ENCODE assay signal across 1 cellular context in the genomic region with DNA sequence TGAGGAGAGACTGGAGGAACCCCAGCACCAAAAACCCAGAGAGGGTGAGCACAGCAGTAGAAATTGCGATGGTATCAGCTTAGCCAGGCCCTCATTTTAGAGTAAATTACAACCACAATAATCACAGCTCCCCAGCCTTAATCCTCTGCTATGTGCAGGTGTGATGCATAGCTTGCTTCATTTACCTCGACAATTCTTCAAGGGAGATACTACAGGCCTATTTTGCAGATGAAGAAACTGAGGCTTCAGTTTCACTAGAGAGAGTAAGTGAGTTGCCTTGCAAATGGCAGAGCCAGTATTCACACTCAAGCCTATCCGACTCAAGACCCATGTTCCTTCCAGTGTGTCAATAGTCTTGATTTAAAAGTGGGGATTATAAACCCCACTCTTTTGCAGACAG.
TF ChIP-seq lines count a peak whose summit lies in the region.

No MANE protein-coding gene starts in this region.

TF ChIP-seq in K562, 482 proteins besides CTCF, POLR2A, EP300 and RAD21:
- peak; percentile 62 for TF ChIP-seq ADNP (tag; IDR thresholded peaks at IDR 0.05)
- TF ChIP-seq TAL1 (IDR thresholded peaks at IDR 0.05): no peak
- peak; percentile 64 for TF ChIP-seq CHD4 (IDR thresholded peaks at IDR 0.05; ENCODE audit: insufficient read depth, insufficient replicate concordance, low read depth, low read length, poor library complexity, severe bottlenecking)
- TF ChIP-seq, protein P1, sequence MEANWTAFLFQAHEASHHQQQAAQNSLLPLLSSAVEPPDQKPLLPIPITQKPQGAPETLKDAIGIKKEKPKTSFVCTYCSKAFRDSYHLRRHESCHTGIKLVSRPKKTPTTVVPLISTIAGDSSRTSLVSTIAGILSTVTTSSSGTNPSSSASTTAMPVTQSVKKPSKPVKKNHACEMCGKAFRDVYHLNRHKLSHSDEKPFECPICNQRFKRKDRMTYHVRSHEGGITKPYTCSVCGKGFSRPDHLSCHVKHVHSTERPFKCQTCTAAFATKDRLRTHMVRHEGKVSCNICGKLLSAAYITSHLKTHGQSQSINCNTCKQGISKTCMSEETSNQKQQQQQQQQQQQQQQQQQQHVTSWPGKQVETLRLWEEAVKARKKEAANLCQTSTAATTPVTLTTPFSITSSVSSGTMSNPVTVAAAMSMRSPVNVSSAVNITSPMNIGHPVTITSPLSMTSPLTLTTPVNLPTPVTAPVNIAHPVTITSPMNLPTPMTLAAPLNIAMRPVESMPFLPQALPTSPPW (CRISPR knock-in tag; IDR thresholded peaks at IDR 0.05): 0 out of 2 replicates have a peak, but pooled peaks have one; percentile 2
- no peak for TF ChIP-seq MYC (IDR thresholded peaks at IDR 0.05; ENCODE audit: low read depth, low read length)
- TF ChIP-seq MYC (CRISPR knock-in tag; IDR thresholded peaks at IDR 0.05; ENCODE audit: borderline replicate concordance, low read depth): no peak
- TF ChIP-seq RCOR1 (IDR thresholded peaks at IDR 0.05; ENCODE audit: borderline replicate concordance in 1 of 2, low read depth in 2 of 2, low read length in 2 of 2): peak; percentile 29 to 40; a peak in 1 of 4 replicates
- TF ChIP-seq KDM1A (IDR thresholded peaks at IDR 0.05): peak; percentile 78 to 82
- peak; percentile 80 for TF ChIP-seq RBM25 (IDR thresholded peaks at IDR 0.05; ENCODE audit: low read depth, low read length, severe bottlenecking)
- no peak for TF ChIP-seq LCOR (CRISPR knock-in tag; IDR thresholded peaks at IDR 0.05)
- TF ChIP-seq SMARCA5 (IDR thresholded peaks at IDR 0.05): peak; percentile 46; the same call in 1 of the 2 replicates
- TF ChIP-seq, protein P2, sequence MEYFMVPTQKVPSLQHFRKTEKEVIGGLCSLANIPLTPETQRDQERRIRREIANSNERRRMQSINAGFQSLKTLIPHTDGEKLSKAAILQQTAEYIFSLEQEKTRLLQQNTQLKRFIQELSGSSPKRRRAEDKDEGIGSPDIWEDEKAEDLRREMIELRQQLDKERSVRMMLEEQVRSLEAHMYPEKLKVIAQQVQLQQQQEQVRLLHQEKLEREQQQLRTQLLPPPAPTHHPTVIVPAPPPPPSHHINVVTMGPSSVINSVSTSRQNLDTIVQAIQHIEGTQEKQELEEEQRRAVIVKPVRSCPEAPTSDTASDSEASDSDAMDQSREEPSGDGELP (CRISPR knock-in tag; IDR thresholded peaks at IDR 0.05; ENCODE audit: borderline replicate concordance): no peak
- TF ChIP-seq RFX7 (CRISPR knock-in tag; IDR thresholded peaks at IDR 0.05): 0 out of 2 replicates have a peak, but pooled peaks have one; percentile 32
- no peak for TF ChIP-seq SRSF7 (optimal IDR thresholded peaks at IDR 0.05; ENCODE audit: low read depth, low read length)
- TF ChIP-seq CBFB (CRISPR knock-in tag; IDR thresholded peaks at IDR 0.05): no peak
- TF ChIP-seq SMAD4 (CRISPR knock-in tag; conservative IDR thresholded peaks at IDR 0.05): 0 out of 2 replicates have a peak, but pooled peaks have one; percentile 11
- TF ChIP-seq BCOR (IDR thresholded peaks at IDR 0.05): peak; percentile 89
- peak; percentile 61; the same call in 1 of the 2 replicates for TF ChIP-seq HDAC2 (IDR thresholded peaks at IDR 0.05)
